In genomic region chr17:45149037-45149668, GRCh38 we compare ENCODE assay signal across 8 cellular contexts. TPM values are rescaled to one million over a fixed set of nuclear protein-coding genes. Genes with fewer than 3 reads are reported as not detected.
A peak's percentile ranks its signal among the peaks of the same experiment; 100 is the strongest.
DNase-seq lines count a peak whose midpoint lies in the region; ATAC-seq lines count a peak whose summit lies in the region.

No MANE protein-coding gene starts in this region.

- intact Hi-C loops in left colon (cut with DNase I, micrococcal nuclease), result no loop called here

- peak; percentile 24 for ATAC-seq in HG03135 (IDR thresholded peaks at IDR 0.05; ENCODE audit: unreplicated experiment)
- peak; percentile 54 for ATAC-seq in left colon
- ATAC-seq in GM18870 (IDR thresholded peaks at IDR 0.05; ENCODE audit: unreplicated experiment), result no peak

- DNase-seq in Daoy (ENCODE audit: low read depth), result peak; percentile 89
- peak; percentile 81 for DNase-seq in NCI-H526 treated with DMSO at 0.1 percent for 48 hours (lab: John Stamatoyannopoulos, UW)
- peak; percentile 70 for DNase-seq in activated CD4-positive, alpha-beta T cell treated with anti-CD3 and anti-CD28 coated beads, Interleukin-2, amount 50 U/mL, for 1 hour
- DNase-seq in dedifferentiated amniotic fluid mesenchymal stem cell (ENCODE audit: extremely low spot score), result peak; percentile 79
- DNase-seq in left colon, result peak; percentile 90
- DNase-seq in stimulated activated CD4-positive, alpha-beta T cell treated with anti-CD3 and anti-CD28 coated beads, Interleukin-2, amount 100 ng/mL, for 4 hours (ENCODE audit: low read depth), result peak; percentile 51

RNA-seq across cellular contexts. Expression of gene HEXIM1, which starts 0.9 kb away (rescaled TPM):
- total RNA-seq in Daoy (2014; rRNA removed; shearing (Covaris generic)), result 4.4 and 7.2 TPM in 2 replicates
- 10 to 100 TPM; 36.1 to 46.7 TPM for total RNA-seq in left colon

RNA-seq across cellular contexts. Expression of gene HEXIM2, which starts 12.5 kb away (rescaled TPM):
- 1.7 and 3.4 TPM in 2 replicates for total RNA-seq in Daoy (2014; rRNA removed; shearing (Covaris generic))
- 1 to 10 TPM; 4.7 to 5.2 TPM for total RNA-seq in left colon

RNA-seq across cellular contexts. Expression of gene ACBD4, which starts 13.7 kb away (rescaled TPM):
- total RNA-seq in Daoy (2014; rRNA removed; shearing (Covaris generic)), result 0.57 TPM in 1 of 2 replicates, not detected in the other
- 10 to 100 TPM; 22.3 to 22.6 TPM for total RNA-seq in left colon

RNA-seq across cellular contexts. Expression of gene PLCD3, which starts 16.8 kb away (rescaled TPM):
- total RNA-seq in Daoy (2014; rRNA removed; shearing (Covaris generic)), result 5.3 and 8.7 TPM in 2 replicates
- 100 to 1,000 TPM; 335 to 566 TPM for total RNA-seq in left colon

Comparison
In these comparisons a context has a peak if more than half of its experiments do, and no peak if none do; other contexts are left out.
1. RNA of gene ACBD4, which starts 13.7 kb away (total RNA-seq): 22.3 to 22.6 TPM in left colon; 0.57 TPM in Daoy; every median in the first group is over 10 times any median in the second.
2. Peak in every context shown above with its lines, with median percentiles within 50 percentile points of each other: DNase-seq.